ENCODE assay signal across 8 cellular contexts in genomic region chr1:85297855-85298629, GRCh38. TPM values are rescaled to one million over a fixed set of nuclear protein-coding genes. Genes with fewer than 3 reads are reported as not detected.
A peak's percentile ranks its signal among the peaks of the same experiment; 100 is the strongest.
DNase-seq lines count a peak whose midpoint lies in the region; ATAC-seq and TF ChIP-seq lines count a peak whose summit lies in the region.

No MANE protein-coding gene starts in this region.

- no peaks in the 10 kb centered on the region for H3K4me1 ChIP-seq in MM.1S (ENCODE audit: low read length)

- TF ChIP-seq CTCF in fibroblast of the aortic adventitia (IDR thresholded peaks at IDR 0.05; ENCODE audit: insufficient read depth, low read length) (no peak), MM.1S (IDR thresholded peaks at IDR 0.05; ENCODE audit: low read length) (no peak)

- no peak overlapping the region for H3K4me2 ChIP-seq in MM.1S (ENCODE audit: low read depth, low read length)

- no peaks in the 10 kb centered on the region for H3F3A ChIP-seq in MM.1S (ENCODE audit: insufficient read depth, low read length)

- H4K20me1 ChIP-seq in MM.1S (ENCODE audit: insufficient read depth, low read length), result no peaks in the 10 kb centered on the region

- H3K27ac ChIP-seq in MM.1S (ENCODE audit: low read length), result no peak overlapping the region

- no peaks in the 10 kb centered on the region for H3K9me3 ChIP-seq in MM.1S (replicated peaks; ENCODE audit: insufficient read depth, low read length)

- DNase-seq in NCI-H2196 treated with DMSO at 0.1 percent for 48 hours (lab: John Stamatoyannopoulos, UW; ENCODE audit: unreplicated experiment) (peak; percentile 87), activated T-cell treated with anti-CD3 and anti-CD28 coated beads for 4 hours (peak; percentile 61), fibroblast of the aortic adventitia (ENCODE audit: low read depth) (peak; percentile 97), renal cortical epithelial cell (ENCODE audit: low read depth) (peak; percentile 100), MM.1S (no peak), HuH-7 (ENCODE audit: low spot score) (no peak)

- no peak overlapping the region for H2AFZ ChIP-seq in MM.1S (ENCODE audit: low read length)

- H3K9ac ChIP-seq in MM.1S (ENCODE audit: low read length), result no peak overlapping the region

- ATAC-seq in GM18517 (IDR thresholded peaks at IDR 0.05; ENCODE audit: unreplicated experiment) (peak; percentile 97), HG02885 (IDR thresholded peaks at IDR 0.05; ENCODE audit: poor library complexity, unreplicated experiment) (peak; percentile 93)

- H3K4me3 ChIP-seq in fibroblast of the aortic adventitia (ENCODE audit: low read depth, low read length) (no peak overlapping the region), MM.1S (ENCODE audit: low read length) (no peak overlapping the region)

- H3K9me2 ChIP-seq in MM.1S (replicated peaks; ENCODE audit: insufficient read depth, low read length), result no peaks in the 10 kb centered on the region

- no peaks in the 10 kb centered on the region for H3K27me3 ChIP-seq in MM.1S (replicated peaks; ENCODE audit: insufficient read depth, low read length)

- H3K36me3 ChIP-seq in MM.1S (replicated peaks; ENCODE audit: insufficient read depth, low read length), result no peaks in the 10 kb centered on the region

- H3K79me2 ChIP-seq in MM.1S (ENCODE audit: low read length), result no peaks in the 10 kb centered on the region

RNA-seq across cellular contexts. Expression of gene BCL10, which starts 21.6 kb away (rescaled TPM):
- total RNA-seq in fibroblast of the aortic adventitia (ENCODE audit: low replicate concordance), result 36.0 and 44.7 TPM in 2 replicates
- total RNA-seq in renal cortical epithelial cell, result 40.0 and 84.0 TPM in 2 replicates

RNA-seq across cellular contexts. Expression of gene C1orf52, which starts 38.6 kb away (rescaled TPM):
- total RNA-seq in fibroblast of the aortic adventitia (ENCODE audit: low replicate concordance), result 9.2 and 10.8 TPM in 2 replicates
- 18.5 and 21.7 TPM in 2 replicates for total RNA-seq in renal cortical epithelial cell

Comparison
In these comparisons a context has a peak if more than half of its experiments do, and no peak if none do; other contexts are left out.
1. DNase-seq: peak in NCI-H2196 treated with DMSO at 0.1 percent for 48 hours (single experiment), activated T-cell treated with anti-CD3 and anti-CD28 coated beads for 4 hours (single experiment), fibroblast of the aortic adventitia (single experiment) and renal cortical epithelial cell (single experiment); none in MM.1S (single experiment) and HuH-7 (single experiment).